ENCODE assay signal across 8 cellular contexts in genomic region chr1:166840309-166841302, GRCh38. TPM values are rescaled to one million over a fixed set of nuclear protein-coding genes. Genes with fewer than 3 reads are reported as not detected.
A peak's percentile ranks its signal among the peaks of the same experiment; 100 is the strongest.
DNase-seq lines count a peak whose midpoint lies in the region; ATAC-seq and TF ChIP-seq lines count a peak whose summit lies in the region.

No MANE protein-coding gene starts in this region.

- no peaks in the 10 kb centered on the region for H3K27me3 ChIP-seq in HUES6 (ENCODE audit: control insufficient read depth, insufficient read depth, low read length)
- H3K27me3 ChIP-seq in ascending aorta = no peaks in the 10 kb centered on the region

- intact Hi-C loops in ascending aorta (cut with DNase I) = loop anchor here (2.0 to 10.0 kb wide), 2 partner anchors 380 to 614 kb away; partner anchors contain the start of gene POU2F1

- H3K9me3 Mint-ChIP-seq in immature natural killer cell = no peaks in the 10 kb centered on the region
- no peaks in the 10 kb centered on the region for H3K9me3 Mint-ChIP-seq in stimulated activated memory B cell treated with anti-CD40 and anti-IgM and Interleukin-4, amounts not matched to agents 10 μg/mL and 1 μg/mL and 100 μg/mL, for 72 hours

- H3K9me3 ChIP-seq in HUES6 (ENCODE audit: control insufficient read depth, insufficient read depth, low read depth, low read length) (no peaks in the 10 kb centered on the region), ascending aorta (no peaks in the 10 kb centered on the region)

- H3K36me3 ChIP-seq in HUES6 (ENCODE audit: control insufficient read depth, insufficient read depth, low read length) (peaks cover 50% of the 10 kb centered on the region), ascending aorta (peaks cover 33 to 42% of the 10 kb centered on the region in 2 donors)

- H3K4me3 Mint-ChIP-seq in immature natural killer cell = peak overlapping the region; percentile 77 to 87 (median 86)
- H3K4me3 Mint-ChIP-seq in stimulated activated memory B cell treated with anti-CD40 and anti-IgM and Interleukin-4, amounts not matched to agents 10 μg/mL and 1 μg/mL and 100 μg/mL, for 72 hours = peak overlapping the region; percentile 83

- peak overlapping the region; percentile 62 to 88 (median 76) for H3K27ac Mint-ChIP-seq in immature natural killer cell
- peak overlapping the region; percentile 96 for H3K27ac Mint-ChIP-seq in stimulated activated memory B cell treated with anti-CD40 and anti-IgM and Interleukin-4, amounts not matched to agents 10 μg/mL and 1 μg/mL and 100 μg/mL, for 72 hours

- H3K36me3 Mint-ChIP-seq in immature natural killer cell = peaks cover 0 to 25% (median 5%) of the 10 kb centered on the region in 3 donors
- H3K36me3 Mint-ChIP-seq in stimulated activated memory B cell treated with anti-CD40 and anti-IgM and Interleukin-4, amounts not matched to agents 10 μg/mL and 1 μg/mL and 100 μg/mL, for 72 hours = peaks cover 51% of the 10 kb centered on the region

- H3K4me3 ChIP-seq in HUES6 (ENCODE audit: low read depth, low read length) = peak overlapping the region; percentile 86
- H3K4me3 ChIP-seq in ascending aorta = peak overlapping the region; percentile 74 to 80

- H3K4me1 Mint-ChIP-seq in immature natural killer cell = peaks cover 34 to 37% of the 10 kb centered on the region in 2 donors
- peaks cover 60% of the 10 kb centered on the region for H3K4me1 Mint-ChIP-seq in stimulated activated memory B cell treated with anti-CD40 and anti-IgM and Interleukin-4, amounts not matched to agents 10 μg/mL and 1 μg/mL and 100 μg/mL, for 72 hours

- no peak for ATAC-seq in stimulated activated memory B cell treated with anti-CD40 and anti-IgM and Interleukin-4, amounts not matched to agents 10 μg/mL and 1 μg/mL and 100 μg/mL, for 72 hours
- ATAC-seq in HG03565 (IDR thresholded peaks at IDR 0.05; ENCODE audit: unreplicated experiment) = no peak

- H3K9ac ChIP-seq in HUES6 (ENCODE audit: low read length) = peak overlapping the region; percentile 79

- TF ChIP-seq CTCF in 22Rv1 (IDR thresholded peaks at IDR 0.05) (peak; percentile 5; the same call in 1 of the 2 replicates), ascending aorta (IDR thresholded peaks at IDR 0.05) (no peak)

- H3K4me1 ChIP-seq in HUES6 (ENCODE audit: control insufficient read depth, insufficient read depth, low read length) (peaks cover 21% of the 10 kb centered on the region), ascending aorta (peaks cover 18 to 42% of the 10 kb centered on the region in 2 donors)

- H3K27ac ChIP-seq in 22Rv1 (peak overlapping the region; percentile 87), HUES6 (ENCODE audit: low read depth, low read length) (peak overlapping the region; percentile 70; the same call in 1 of the 2 replicates), ascending aorta (peak overlapping the region; percentile 88 to 93)

- peaks cover 0 to 5% (median 0%) of the 10 kb centered on the region in 3 donors for H3K27me3 Mint-ChIP-seq in immature natural killer cell (ENCODE audit: low read depth in 3 of 3)
- H3K27me3 Mint-ChIP-seq in stimulated activated memory B cell treated with anti-CD40 and anti-IgM and Interleukin-4, amounts not matched to agents 10 μg/mL and 1 μg/mL and 100 μg/mL, for 72 hours = no peaks in the 10 kb centered on the region

- DNase-seq in ascending aorta (ENCODE audit: low spot score in 2 of 2) (peak in 1 of 2 donors; percentile 63), immature natural killer cell (no peak), cerebellar nuclear complex (lab: John Stamatoyannopoulos, UW) (no peak), AG20443 (ENCODE audit: low spot score) (no peak)

RNA-seq across cellular contexts. Expression of gene POGK, which starts 1.3 kb away (rescaled TPM):
- total RNA-seq in ascending aorta = 10.2 TPM
- 10 to 100 TPM in 1 of 3 donors, 1 to 10 TPM in 2; 2.8 to 10.8 (median 8.3) TPM for polyA plus RNA-seq in immature natural killer cell

RNA-seq across cellular contexts. Expression of gene TADA1, which starts 35.5 kb away (rescaled TPM):
- 12.8 TPM for total RNA-seq in ascending aorta
- polyA plus RNA-seq in immature natural killer cell = 10 to 100 TPM; 14.4 to 16.6 (median 16.3) TPM
